8 cellular contexts compared by ENCODE assay signal in the genomic region with DNA sequence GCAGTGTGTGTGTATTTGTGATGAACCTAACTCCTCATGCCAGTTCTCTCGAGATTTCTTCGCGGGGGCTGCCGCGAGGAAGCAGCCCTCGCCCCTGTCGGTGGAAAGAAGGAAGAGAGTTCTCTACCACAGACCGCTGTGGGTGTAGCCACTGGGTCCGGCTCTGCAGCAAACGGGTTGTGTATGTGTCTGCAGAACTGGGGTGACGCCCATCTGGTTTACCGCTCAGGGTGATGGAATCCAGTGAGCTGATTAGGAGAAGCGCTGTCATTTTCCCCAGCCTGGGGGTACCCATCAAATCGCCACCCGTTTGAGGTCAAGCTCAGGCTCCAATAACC. TPM values are rescaled to one million over a fixed set of nuclear protein-coding genes. Genes with fewer than 3 reads are reported as not detected.
A peak's percentile ranks its signal among the peaks of the same experiment; 100 is the strongest.
DNase-seq lines count a peak whose midpoint lies in the region; ATAC-seq, FAIRE-seq and TF ChIP-seq lines count a peak whose summit lies in the region.

No MANE protein-coding gene starts in this region.

- H3K36me3 ChIP-seq in OCI-LY7 (ENCODE audit: insufficient read depth, low read length) (0 out of 2 replicates have a peak, but pooled peaks cover 5% of the 10 kb centered on the region), astrocyte (ENCODE audit: insufficient read depth, low read length) (no peaks in the 10 kb centered on the region), lower lobe of right lung (no peaks in the 10 kb centered on the region), upper lobe of left lung (no peaks in the 10 kb centered on the region)

- BruUV-seq in OCI-LY7 (replicated peaks; lab: Mats Ljungman, UMichigan): no TSS peak

- peaks cover 43% of the 10 kb centered on the region for H3K4me1 ChIP-seq in OCI-LY7 (ENCODE audit: insufficient read depth, low read length, poor library complexity, severe bottlenecking)
- peaks cover 33% of the 10 kb centered on the region for H3K4me1 ChIP-seq in astrocyte (ENCODE audit: insufficient read depth, low read length)
- peaks cover 57% of the 10 kb centered on the region for H3K4me1 ChIP-seq in lower lobe of right lung
- H3K4me1 ChIP-seq in upper lobe of left lung: peaks cover 49 to 66% (median 60%) of the 10 kb centered on the region in 4 donors

- TF ChIP-seq CTCF in OCI-LY7 (conservative IDR thresholded peaks at IDR 0.05; ENCODE audit: low read length): no peak
- TF ChIP-seq CTCF in astrocyte (IDR thresholded peaks at IDR 0.05; ENCODE audit: insufficient read depth, low read depth, low read length): no peak
- TF ChIP-seq CTCF in lower lobe of right lung (IDR thresholded peaks at IDR 0.05): no peak
- TF ChIP-seq CTCF in upper lobe of left lung (IDR thresholded peaks at IDR 0.05): peak in 1 of 6 experiments; percentile 15

- H3K4me1 Mint-ChIP-seq in astrocyte (ENCODE audit: low read depth, unreplicated experiment): peaks cover 6% of the 10 kb centered on the region

- peak; percentile 35 for DNase-seq in ELR (ENCODE audit: low read depth)
- DNase-seq in OCI-LY7 (ENCODE audit: low spot score): no peak
- DNase-seq in astrocyte (ENCODE audit: low read depth): no peak
- peak; percentile 79 for DNase-seq in lower lobe of right lung
- DNase-seq in upper lobe of left lung: peak in 1 of 2 donors; percentile 54

- POLR2A ChIA-PET in OCI-LY7 (lab: Charles Lee): interaction anchor here (0.5 to 0.9 kb wide), 3 partner anchors 8 to 474 kb away, joined by 3 read pairs; no protein-coding TSS in a partner anchor

- H3K9ac ChIP-seq in astrocyte (ENCODE audit: low read length): peak overlapping the region; percentile 47

- H3K4me3 ChIP-seq in OCI-LY7 (ENCODE audit: low read depth, low read length, poor library complexity, severe bottlenecking) (no peak overlapping the region), astrocyte (ENCODE audit: insufficient read depth, low read depth, low read length) (peak overlapping the region; percentile 47), lower lobe of right lung (peak overlapping the region; percentile 53), upper lobe of left lung (peak overlapping the region in 3 of 4 donors; percentile 29 to 52 (median 49))

- intact Hi-C loops in OCI-LY7 (cut with micrococcal nuclease; ENCODE audit: unreplicated experiment) (loop anchor here (5.0 kb wide), 3 partner anchors 33 to 477 kb away; no protein-coding TSS in a partner anchor), lower lobe of right lung (cut with DNase I) (no loop called here)

- 0 out of 2 replicates have a peak, but pooled peaks cover 10% of the 10 kb centered on the region for H4K20me1 ChIP-seq in OCI-LY7 (ENCODE audit: insufficient read depth, low read length)
- H4K20me1 ChIP-seq in astrocyte (ENCODE audit: insufficient read depth, low read length): peaks cover 12% of the 10 kb centered on the region

- ATAC-seq in lower lobe of right lung (peak in 1 of 2 donors; percentile 14), upper lobe of left lung (ENCODE audit: low FRiP score in 2 of 2) (peak in 1 of 2 donors; percentile 36), HG02759 (IDR thresholded peaks at IDR 0.05; ENCODE audit: unreplicated experiment) (no peak), GM19452 (IDR thresholded peaks at IDR 0.05; ENCODE audit: unreplicated experiment) (no peak), HG03457 (IDR thresholded peaks at IDR 0.05; ENCODE audit: unreplicated experiment) (no peak)

- no peak for TF ChIP-seq EP300 in upper lobe of left lung (IDR thresholded peaks at IDR 0.05)

- H3K4me3 Mint-ChIP-seq in astrocyte (ENCODE audit: unreplicated experiment): peak overlapping the region; percentile 57

- H3K4me2 ChIP-seq in OCI-LY7 (ENCODE audit: low read length): peak overlapping the region; percentile 86
- H3K4me2 ChIP-seq in astrocyte (ENCODE audit: low read length): peak overlapping the region; percentile 89

- H3K9me2 ChIP-seq in OCI-LY7 (ENCODE audit: insufficient read depth, low read length): no peaks in the 10 kb centered on the region

- no peak for TF ChIP-seq POLR2A in upper lobe of left lung (IDR thresholded peaks at IDR 0.05)

- peaks cover 8% of the 10 kb centered on the region for H3K27me3 Mint-ChIP-seq in astrocyte (ENCODE audit: low read depth, unreplicated experiment)

- peaks cover 2% of the 10 kb centered on the region for H3K36me3 Mint-ChIP-seq in astrocyte (ENCODE audit: low read depth, unreplicated experiment)

- WGBS in upper lobe of left lung, 2 donors: 8 to 27% methylated on average over 2 to 15 of the region's 15 CpGs

- H3K27ac ChIP-seq in OCI-LY7 (ENCODE audit: low read depth, low read length, poor library complexity, severe bottlenecking): no peak overlapping the region
- H3K27ac ChIP-seq in astrocyte (ENCODE audit: low read depth, low read length): no peak overlapping the region
- peak overlapping the region; percentile 69 for H3K27ac ChIP-seq in lower lobe of right lung
- H3K27ac ChIP-seq in upper lobe of left lung: no peak overlapping the region

- no peak for FAIRE-seq in astrocyte (lab: Jason Lieb, UNC)

- H3K27ac Mint-ChIP-seq in astrocyte (ENCODE audit: unreplicated experiment): no peak overlapping the region

- H3K79me2 ChIP-seq in OCI-LY7 (ENCODE audit: insufficient read depth, low read depth, low read length): no peaks in the 10 kb centered on the region
- no peaks in the 10 kb centered on the region for H3K79me2 ChIP-seq in astrocyte (ENCODE audit: insufficient read depth, low read length)

- no peaks in the 10 kb centered on the region for H3K9me3 Mint-ChIP-seq in astrocyte (ENCODE audit: unreplicated experiment)

- H3K27me3 ChIP-seq in astrocyte (ENCODE audit: insufficient read depth, low read length) (peaks cover 10% of the 10 kb centered on the region), lower lobe of right lung (ENCODE audit: low read depth) (peaks cover 11% of the 10 kb centered on the region), upper lobe of left lung (peaks cover 0 to 10% (median 0%) of the 10 kb centered on the region in 4 donors)

- H3K9me3 ChIP-seq in OCI-LY7 (ENCODE audit: low read length) (no peaks in the 10 kb centered on the region), astrocyte (ENCODE audit: insufficient read depth, low read depth, low read length) (no peaks in the 10 kb centered on the region), lower lobe of right lung (no peaks in the 10 kb centered on the region), upper lobe of left lung (no peaks in the 10 kb centered on the region)

- no peak overlapping the region for H2AFZ ChIP-seq in OCI-LY7 (ENCODE audit: low read length)
- H2AFZ ChIP-seq in astrocyte (ENCODE audit: low read depth, low read length): peak overlapping the region; percentile 82

- CTCF ChIA-PET in OCI-LY7 (lab: Charles Lee; ENCODE audit: unreplicated experiment): no interaction called here

RNA-seq across cellular contexts. Expression of a gene that starts 7.7 kb away (rescaled TPM):
- 3.9 and 5.9 TPM in 2 replicates for total RNA-seq in OCI-LY7 (2014; rRNA removed; shearing (Covaris generic))
- total RNA-seq in OCI-LY7 (2022): 6.2 and 7.5 TPM in 2 replicates
- total RNA-seq in astrocyte: 8.9 and 9.5 TPM in 2 replicates
- 6.6 TPM for total RNA-seq in lower lobe of right lung
- total RNA-seq in upper lobe of left lung: 100 to 1,000 TPM in 1 of 6 donors, 10 to 100 TPM in 3, 1 to 10 TPM in 2; 7.3 to 137 (median 12.2) TPM

RNA-seq across cellular contexts. Expression of a gene that starts 22.1 kb away (rescaled TPM):
- 17.8 and 22.8 TPM in 2 replicates for total RNA-seq in OCI-LY7 (2014; rRNA removed; shearing (Covaris generic))
- total RNA-seq in OCI-LY7 (2022): 30.5 and 32.8 TPM in 2 replicates
- total RNA-seq in astrocyte: 16.3 and 17.9 TPM in 2 replicates
- 6.6 TPM for total RNA-seq in lower lobe of right lung
- 10 to 100 TPM in 1 of 6 donors, 1 to 10 TPM in 5; 1.5 to 24.1 (median 3.9) TPM for total RNA-seq in upper lobe of left lung

RNA-seq across cellular contexts. Expression of a gene that starts 25.6 kb away (rescaled TPM):
- total RNA-seq in OCI-LY7 (2014; rRNA removed; shearing (Covaris generic)): 38.8 and 44.3 TPM in 2 replicates
- 60.2 and 69.6 TPM in 2 replicates for total RNA-seq in OCI-LY7 (2022)
- 48.9 and 52.2 TPM in 2 replicates for total RNA-seq in astrocyte
- 53.1 TPM for total RNA-seq in lower lobe of right lung
- total RNA-seq in upper lobe of left lung: 10 to 100 TPM; 34.6 to 88.4 (median 45.5) TPM

RNA-seq across cellular contexts. Expression of a gene that starts 46.5 kb away (rescaled TPM):
- total RNA-seq in OCI-LY7 (2014; rRNA removed; shearing (Covaris generic)): 27.5 and 30.9 TPM in 2 replicates
- 20.8 and 26.5 TPM in 2 replicates for total RNA-seq in OCI-LY7 (2022)
- 31.7 and 31.8 TPM in 2 replicates for total RNA-seq in astrocyte
- total RNA-seq in lower lobe of right lung: 62.7 TPM
- total RNA-seq in upper lobe of left lung: 100 to 1,000 TPM in 2 of 6 donors, 10 to 100 TPM in 4; 57.3 to 178 (median 75.4) TPM

RNA-seq across cellular contexts. Expression of a gene that starts 48.2 kb away (rescaled TPM):
- 7.7 and 8.5 TPM in 2 replicates for total RNA-seq in OCI-LY7 (2014; rRNA removed; shearing (Covaris generic))
- total RNA-seq in OCI-LY7 (2022) (13.9 and 15.3 TPM in 2 replicates), astrocyte (8.6 and 9.7 TPM in 2 replicates), lower lobe of right lung (14.3 TPM), upper lobe of left lung (10 to 100 TPM; 12.8 to 17.8 (median 14.9) TPM)

Comparison
In these comparisons a context has a peak if more than half of its experiments do, and no peak if none do; other contexts are left out.
1. DNase-seq: peak in ELR (single experiment) and lower lobe of right lung (single experiment); none in OCI-LY7 (single experiment) and astrocyte (single experiment).